ENCODE assay signal across 1 cellular context in the genomic region with DNA sequence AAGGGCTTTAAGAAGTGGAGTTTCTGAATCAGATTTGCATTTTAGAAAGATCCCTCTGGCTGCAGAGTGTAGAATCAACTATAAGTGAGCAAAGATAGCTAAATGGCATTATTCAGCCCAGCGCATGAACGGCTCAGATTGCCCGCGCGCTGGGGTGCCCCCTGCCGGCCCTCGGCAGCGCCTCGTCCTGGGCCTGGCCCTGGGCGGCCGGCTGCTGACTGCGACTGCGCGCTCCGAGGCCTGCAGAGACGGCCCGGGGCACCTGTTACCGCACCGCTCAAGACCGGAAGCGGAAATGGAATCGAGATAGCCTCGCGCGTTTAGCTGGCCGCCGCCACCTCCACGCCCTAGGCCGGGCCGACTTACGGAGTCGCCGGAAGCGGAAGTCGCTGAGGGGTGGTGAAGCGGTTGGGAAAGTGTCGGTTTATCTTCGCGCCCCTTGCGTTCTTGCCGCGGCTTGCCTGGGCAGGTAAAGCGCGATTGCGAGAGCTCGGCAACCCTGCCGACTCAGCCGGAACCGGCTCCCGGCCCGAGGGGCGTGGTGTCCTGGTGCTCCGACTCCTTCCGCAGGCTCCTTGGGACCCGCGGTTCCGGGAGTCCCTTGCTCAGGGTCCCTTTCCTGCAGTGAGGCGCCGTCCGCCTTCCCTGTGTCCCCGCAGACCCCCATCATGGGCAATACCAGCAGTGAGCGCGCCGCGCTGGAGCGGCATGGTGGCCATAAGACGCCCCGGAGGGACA.
A peak's percentile ranks its signal among the peaks of the same experiment; 100 is the strongest.
TF ChIP-seq lines count a peak whose summit lies in the region.

A gene with protein sequence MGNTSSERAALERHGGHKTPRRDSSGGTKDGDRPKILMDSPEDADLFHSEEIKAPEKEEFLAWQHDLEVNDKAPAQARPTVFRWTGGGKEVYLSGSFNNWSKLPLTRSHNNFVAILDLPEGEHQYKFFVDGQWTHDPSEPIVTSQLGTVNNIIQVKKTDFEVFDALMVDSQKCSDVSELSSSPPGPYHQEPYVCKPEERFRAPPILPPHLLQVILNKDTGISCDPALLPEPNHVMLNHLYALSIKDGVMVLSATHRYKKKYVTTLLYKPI (plus strand): TSS at position 557 of the 738 bp plus-strand sequence. CDS start 112 bp downstream, at position 669.

TF ChIP-seq in HepG2, 621 proteins besides CTCF, POLR2A, EP300 and RAD21 (continued from another document and continues in another):
- TF ChIP-seq FIP1L1 (IDR thresholded peaks at IDR 0.05; ENCODE audit: borderline replicate concordance, insufficient read depth, low read depth, low read length) (no peak), HDAC6 (IDR thresholded peaks at IDR 0.05; ENCODE audit: low read depth, low read length) (no peak), ZNF10 (CRISPR knock-in tag; IDR thresholded peaks at IDR 0.05; ENCODE audit: borderline replicate concordance, low read depth) (no peak), ZFP1 (CRISPR knock-in tag; IDR thresholded peaks at IDR 0.05) (0 out of 2 replicates have a peak, but pooled peaks have one; percentile 23), U2AF1 (optimal IDR thresholded peaks at IDR 0.05; ENCODE audit: low read depth, low read length) (peak; percentile 41), NR3C1 (CRISPR knock-in tag; IDR thresholded peaks at IDR 0.05) (no peak), MAFG (CRISPR knock-in tag; IDR thresholded peaks at IDR 0.05) (no peak), ZFP37 (CRISPR knock-in tag; IDR thresholded peaks at IDR 0.05; ENCODE audit: borderline replicate concordance) (no peak), ZNF564 (CRISPR knock-in tag; IDR thresholded peaks at IDR 0.05) (peak; percentile 62; the same call in 1 of the 2 replicates), BCL3 (CRISPR knock-in tag; IDR thresholded peaks at IDR 0.05) (0 out of 2 replicates have a peak, but pooled peaks have one; percentile 27), MIXL1 (CRISPR knock-in tag; IDR thresholded peaks at IDR 0.05) (peak; percentile 40), ZBTB37 (CRISPR knock-in tag; IDR thresholded peaks at IDR 0.05) (no peak), RFX5 (IDR thresholded peaks at IDR 0.05; ENCODE audit: low read depth, low read length) (no peak), DBP (CRISPR knock-in tag; IDR thresholded peaks at IDR 0.05; ENCODE audit: not compliant biosample characterization) (no peak), KLF15 (CRISPR knock-in tag; IDR thresholded peaks at IDR 0.05; ENCODE audit: borderline replicate concordance) (no peak), ZNF652 (CRISPR knock-in tag; IDR thresholded peaks at IDR 0.05; ENCODE audit: borderline replicate concordance, low read depth) (no peak), ZNF460 (CRISPR knock-in tag; IDR thresholded peaks at IDR 0.05; ENCODE audit: borderline replicate concordance) (peak; percentile 35; the same call in 1 of the 2 replicates), GZF1 (CRISPR knock-in tag; IDR thresholded peaks at IDR 0.05) (0 out of 2 replicates have a peak, but pooled peaks have one; percentile 33), PLRG1 (conservative IDR thresholded peaks at IDR 0.05) (no peak), ZNF136 (CRISPR knock-in tag; IDR thresholded peaks at IDR 0.05; ENCODE audit: low read depth) (0 out of 2 replicates have a peak, but pooled peaks have one; percentile 32), POLR2AphosphoS2 (IDR thresholded peaks at IDR 0.05; ENCODE audit: low read depth, low read length) (no peak), ZNF577 (CRISPR knock-in tag; IDR thresholded peaks at IDR 0.05; ENCODE audit: borderline replicate concordance, low read depth) (no peak), MYC (CRISPR knock-in tag; IDR thresholded peaks at IDR 0.05; ENCODE audit: borderline replicate concordance) (peak; percentile 67; the same call in 1 of the 2 replicates), ZNF607 (CRISPR knock-in tag; IDR thresholded peaks at IDR 0.05; ENCODE audit: borderline replicate concordance) (peak; percentile 77; the same call in 1 of the 2 replicates)
- TF ChIP-seq, protein P1, sequence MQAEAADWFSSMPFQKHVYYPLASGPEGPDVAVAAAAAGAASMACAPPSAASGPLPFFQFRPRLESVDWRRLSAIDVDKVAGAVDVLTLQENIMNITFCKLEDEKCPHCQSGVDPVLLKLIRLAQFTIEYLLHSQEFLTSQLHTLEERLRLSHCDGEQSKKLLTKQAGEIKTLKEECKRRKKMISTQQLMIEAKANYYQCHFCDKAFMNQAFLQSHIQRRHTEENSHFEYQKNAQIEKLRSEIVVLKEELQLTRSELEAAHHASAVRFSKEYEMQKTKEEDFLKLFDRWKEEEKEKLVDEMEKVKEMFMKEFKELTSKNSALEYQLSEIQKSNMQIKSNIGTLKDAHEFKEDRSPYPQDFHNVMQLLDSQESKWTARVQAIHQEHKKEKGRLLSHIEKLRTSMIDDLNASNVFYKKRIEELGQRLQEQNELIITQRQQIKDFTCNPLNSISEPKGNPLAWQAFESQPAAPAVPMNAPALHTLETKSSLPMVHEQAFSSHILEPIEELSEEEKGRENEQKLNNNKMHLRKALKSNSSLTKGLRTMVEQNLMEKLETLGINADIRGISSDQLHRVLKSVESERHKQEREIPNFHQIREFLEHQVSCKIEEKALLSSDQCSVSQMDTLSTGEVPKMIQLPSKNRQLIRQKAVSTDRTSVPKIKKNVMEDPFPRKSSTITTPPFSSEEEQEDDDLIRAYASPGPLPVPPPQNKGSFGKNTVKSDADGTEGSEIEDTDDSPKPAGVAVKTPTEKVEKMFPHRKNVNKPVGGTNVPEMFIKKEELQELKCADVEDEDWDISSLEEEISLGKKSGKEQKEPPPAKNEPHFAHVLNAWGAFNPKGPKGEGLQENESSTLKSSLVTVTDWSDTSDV (CRISPR knock-in tag; IDR thresholded peaks at IDR 0.05): 0 out of 2 replicates have a peak, but pooled peaks have one; percentile 72
- TF ChIP-seq, protein P2, sequence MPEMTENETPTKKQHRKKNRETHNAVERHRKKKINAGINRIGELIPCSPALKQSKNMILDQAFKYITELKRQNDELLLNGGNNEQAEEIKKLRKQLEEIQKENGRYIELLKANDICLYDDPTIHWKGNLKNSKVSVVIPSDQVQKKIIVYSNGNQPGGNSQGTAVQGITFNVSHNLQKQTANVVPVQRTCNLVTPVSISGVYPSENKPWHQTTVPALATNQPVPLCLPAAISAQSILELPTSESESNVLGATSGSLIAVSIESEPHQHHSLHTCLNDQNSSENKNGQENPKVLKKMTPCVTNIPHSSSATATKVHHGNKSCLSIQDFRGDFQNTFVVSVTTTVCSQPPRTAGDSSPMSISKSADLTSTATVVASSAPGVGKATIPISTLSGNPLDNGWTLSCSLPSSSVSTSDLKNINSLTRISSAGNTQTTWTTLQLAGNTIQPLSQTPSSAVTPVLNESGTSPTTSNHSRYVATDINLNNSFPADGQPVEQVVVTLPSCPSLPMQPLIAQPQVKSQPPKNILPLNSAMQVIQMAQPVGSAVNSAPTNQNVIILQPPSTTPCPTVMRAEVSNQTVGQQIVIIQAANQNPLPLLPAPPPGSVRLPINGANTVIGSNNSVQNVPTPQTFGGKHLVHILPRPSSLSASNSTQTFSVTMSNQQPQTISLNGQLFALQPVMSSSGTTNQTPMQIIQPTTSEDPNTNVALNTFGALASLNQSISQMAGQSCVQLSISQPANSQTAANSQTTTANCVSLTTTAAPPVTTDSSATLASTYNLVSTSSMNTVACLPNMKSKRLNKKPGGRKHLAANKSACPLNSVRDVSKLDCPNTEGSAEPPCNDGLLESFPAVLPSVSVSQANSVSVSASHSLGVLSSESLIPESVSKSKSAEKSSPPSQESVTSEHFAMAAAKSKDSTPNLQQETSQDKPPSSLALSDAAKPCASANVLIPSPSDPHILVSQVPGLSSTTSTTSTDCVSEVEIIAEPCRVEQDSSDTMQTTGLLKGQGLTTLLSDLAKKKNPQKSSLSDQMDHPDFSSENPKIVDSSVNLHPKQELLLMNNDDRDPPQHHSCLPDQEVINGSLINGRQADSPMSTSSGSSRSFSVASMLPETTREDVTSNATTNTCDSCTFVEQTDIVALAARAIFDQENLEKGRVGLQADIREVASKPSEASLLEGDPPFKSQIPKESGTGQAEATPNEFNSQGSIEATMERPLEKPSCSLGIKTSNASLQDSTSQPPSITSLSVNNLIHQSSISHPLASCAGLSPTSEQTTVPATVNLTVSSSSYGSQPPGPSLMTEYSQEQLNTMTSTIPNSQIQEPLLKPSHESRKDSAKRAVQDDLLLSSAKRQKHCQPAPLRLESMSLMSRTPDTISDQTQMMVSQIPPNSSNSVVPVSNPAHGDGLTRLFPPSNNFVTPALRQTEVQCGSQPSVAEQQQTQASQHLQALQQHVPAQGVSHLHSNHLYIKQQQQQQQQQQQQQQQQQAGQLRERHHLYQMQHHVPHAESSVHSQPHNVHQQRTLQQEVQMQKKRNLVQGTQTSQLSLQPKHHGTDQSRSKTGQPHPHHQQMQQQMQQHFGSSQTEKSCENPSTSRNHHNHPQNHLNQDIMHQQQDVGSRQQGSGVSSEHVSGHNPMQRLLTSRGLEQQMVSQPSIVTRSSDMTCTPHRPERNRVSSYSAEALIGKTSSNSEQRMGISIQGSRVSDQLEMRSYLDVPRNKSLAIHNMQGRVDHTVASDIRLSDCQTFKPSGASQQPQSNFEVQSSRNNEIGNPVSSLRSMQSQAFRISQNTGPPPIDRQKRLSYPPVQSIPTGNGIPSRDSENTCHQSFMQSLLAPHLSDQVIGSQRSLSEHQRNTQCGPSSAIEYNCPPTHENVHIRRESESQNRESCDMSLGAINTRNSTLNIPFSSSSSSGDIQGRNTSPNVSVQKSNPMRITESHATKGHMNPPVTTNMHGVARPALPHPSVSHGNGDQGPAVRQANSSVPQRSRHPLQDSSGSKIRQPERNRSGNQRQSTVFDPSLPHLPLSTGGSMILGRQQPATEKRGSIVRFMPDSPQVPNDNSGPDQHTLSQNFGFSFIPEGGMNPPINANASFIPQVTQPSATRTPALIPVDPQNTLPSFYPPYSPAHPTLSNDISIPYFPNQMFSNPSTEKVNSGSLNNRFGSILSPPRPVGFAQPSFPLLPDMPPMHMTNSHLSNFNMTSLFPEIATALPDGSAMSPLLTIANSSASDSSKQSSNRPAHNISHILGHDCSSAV (CRISPR knock-in tag; IDR thresholded peaks at IDR 0.05; ENCODE audit: borderline replicate concordance): no peak
- TF ChIP-seq, protein P3, sequence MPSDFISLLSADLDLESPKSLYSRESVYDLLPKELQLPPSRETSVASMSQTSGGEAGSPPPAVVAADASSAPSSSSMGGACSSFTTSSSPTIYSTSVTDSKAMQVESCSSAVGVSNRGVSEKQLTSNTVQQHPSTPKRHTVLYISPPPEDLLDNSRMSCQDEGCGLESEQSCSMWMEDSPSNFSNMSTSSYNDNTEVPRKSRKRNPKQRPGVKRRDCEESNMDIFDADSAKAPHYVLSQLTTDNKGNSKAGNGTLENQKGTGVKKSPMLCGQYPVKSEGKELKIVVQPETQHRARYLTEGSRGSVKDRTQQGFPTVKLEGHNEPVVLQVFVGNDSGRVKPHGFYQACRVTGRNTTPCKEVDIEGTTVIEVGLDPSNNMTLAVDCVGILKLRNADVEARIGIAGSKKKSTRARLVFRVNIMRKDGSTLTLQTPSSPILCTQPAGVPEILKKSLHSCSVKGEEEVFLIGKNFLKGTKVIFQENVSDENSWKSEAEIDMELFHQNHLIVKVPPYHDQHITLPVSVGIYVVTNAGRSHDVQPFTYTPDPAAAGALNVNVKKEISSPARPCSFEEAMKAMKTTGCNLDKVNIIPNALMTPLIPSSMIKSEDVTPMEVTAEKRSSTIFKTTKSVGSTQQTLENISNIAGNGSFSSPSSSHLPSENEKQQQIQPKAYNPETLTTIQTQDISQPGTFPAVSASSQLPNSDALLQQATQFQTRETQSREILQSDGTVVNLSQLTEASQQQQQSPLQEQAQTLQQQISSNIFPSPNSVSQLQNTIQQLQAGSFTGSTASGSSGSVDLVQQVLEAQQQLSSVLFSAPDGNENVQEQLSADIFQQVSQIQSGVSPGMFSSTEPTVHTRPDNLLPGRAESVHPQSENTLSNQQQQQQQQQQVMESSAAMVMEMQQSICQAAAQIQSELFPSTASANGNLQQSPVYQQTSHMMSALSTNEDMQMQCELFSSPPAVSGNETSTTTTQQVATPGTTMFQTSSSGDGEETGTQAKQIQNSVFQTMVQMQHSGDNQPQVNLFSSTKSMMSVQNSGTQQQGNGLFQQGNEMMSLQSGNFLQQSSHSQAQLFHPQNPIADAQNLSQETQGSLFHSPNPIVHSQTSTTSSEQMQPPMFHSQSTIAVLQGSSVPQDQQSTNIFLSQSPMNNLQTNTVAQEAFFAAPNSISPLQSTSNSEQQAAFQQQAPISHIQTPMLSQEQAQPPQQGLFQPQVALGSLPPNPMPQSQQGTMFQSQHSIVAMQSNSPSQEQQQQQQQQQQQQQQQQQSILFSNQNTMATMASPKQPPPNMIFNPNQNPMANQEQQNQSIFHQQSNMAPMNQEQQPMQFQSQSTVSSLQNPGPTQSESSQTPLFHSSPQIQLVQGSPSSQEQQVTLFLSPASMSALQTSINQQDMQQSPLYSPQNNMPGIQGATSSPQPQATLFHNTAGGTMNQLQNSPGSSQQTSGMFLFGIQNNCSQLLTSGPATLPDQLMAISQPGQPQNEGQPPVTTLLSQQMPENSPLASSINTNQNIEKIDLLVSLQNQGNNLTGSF (CRISPR knock-in tag; IDR thresholded peaks at IDR 0.05): no peak
